Comparison of ENCODE assay signal across 2 cellular contexts in the genomic region with DNA sequence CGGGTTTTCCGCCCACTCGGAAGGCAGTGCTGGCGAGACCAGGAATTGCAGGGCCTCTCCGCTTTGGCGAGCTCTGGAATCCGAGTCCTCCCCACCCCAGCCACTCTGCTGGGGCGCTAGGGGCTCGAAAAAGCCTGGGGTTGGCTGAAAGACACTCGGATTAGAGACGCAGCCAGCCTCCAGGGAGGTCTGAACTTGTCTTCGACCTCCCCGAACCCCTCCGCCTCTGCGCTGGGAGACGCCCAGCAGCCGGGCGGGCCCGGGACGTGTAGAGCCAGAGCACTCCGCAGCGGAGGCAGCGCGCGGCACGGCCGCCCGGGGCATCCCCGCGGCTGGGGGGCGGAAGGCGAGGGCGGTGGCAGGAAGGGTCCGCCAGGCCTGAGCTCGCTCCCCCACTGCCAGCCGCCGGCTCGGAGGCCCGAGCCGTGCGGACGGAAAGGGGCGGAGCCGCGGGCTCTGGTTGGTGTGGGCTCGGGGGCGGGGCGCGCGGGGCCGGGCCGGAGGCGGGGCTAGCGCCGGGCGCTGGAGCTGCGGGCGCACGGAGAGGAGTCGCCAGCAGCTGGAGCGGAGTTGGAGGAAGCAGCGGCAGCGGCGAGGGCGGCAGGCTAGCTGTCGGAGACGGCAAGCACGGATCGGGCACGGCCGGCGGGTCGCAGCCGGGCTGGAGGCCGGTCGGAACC.
TF ChIP-seq lines count a peak whose summit lies in the region.

A gene (plus strand): TSS at position 549 of the 680 bp plus-strand sequence. CDS start 10,920 bp downstream, outside the sequence.

TF ChIP-seq in A549, 52 proteins besides CTCF, POLR2A, EP300 and RAD21:
- TF ChIP-seq, protein P1, sequence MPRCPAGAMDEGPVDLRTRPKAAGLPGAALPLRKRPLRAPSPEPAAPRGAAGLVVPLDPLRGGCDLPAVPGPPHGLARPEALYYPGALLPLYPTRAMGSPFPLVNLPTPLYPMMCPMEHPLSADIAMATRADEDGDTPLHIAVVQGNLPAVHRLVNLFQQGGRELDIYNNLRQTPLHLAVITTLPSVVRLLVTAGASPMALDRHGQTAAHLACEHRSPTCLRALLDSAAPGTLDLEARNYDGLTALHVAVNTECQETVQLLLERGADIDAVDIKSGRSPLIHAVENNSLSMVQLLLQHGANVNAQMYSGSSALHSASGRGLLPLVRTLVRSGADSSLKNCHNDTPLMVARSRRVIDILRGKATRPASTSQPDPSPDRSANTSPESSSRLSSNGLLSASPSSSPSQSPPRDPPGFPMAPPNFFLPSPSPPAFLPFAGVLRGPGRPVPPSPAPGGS (IDR thresholded peaks at IDR 0.05) = peak; percentile 73; the same call in 2 of the 3 replicates
- TF ChIP-seq JUN (IDR thresholded peaks at IDR 0.05) (peak; percentile 44 to 71; a peak in 3 of 5 replicates), PHF8 (IDR thresholded peaks at IDR 0.05; ENCODE audit: borderline replicate concordance, low read depth) (peak; percentile 80), HDAC2 (IDR thresholded peaks at IDR 0.05) (no peak)
- TF ChIP-seq, protein P2, sequence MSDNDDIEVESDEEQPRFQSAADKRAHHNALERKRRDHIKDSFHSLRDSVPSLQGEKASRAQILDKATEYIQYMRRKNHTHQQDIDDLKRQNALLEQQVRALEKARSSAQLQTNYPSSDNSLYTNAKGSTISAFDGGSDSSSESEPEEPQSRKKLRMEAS (IDR thresholded peaks at IDR 0.05) = no peak
- TF ChIP-seq, protein P3, sequence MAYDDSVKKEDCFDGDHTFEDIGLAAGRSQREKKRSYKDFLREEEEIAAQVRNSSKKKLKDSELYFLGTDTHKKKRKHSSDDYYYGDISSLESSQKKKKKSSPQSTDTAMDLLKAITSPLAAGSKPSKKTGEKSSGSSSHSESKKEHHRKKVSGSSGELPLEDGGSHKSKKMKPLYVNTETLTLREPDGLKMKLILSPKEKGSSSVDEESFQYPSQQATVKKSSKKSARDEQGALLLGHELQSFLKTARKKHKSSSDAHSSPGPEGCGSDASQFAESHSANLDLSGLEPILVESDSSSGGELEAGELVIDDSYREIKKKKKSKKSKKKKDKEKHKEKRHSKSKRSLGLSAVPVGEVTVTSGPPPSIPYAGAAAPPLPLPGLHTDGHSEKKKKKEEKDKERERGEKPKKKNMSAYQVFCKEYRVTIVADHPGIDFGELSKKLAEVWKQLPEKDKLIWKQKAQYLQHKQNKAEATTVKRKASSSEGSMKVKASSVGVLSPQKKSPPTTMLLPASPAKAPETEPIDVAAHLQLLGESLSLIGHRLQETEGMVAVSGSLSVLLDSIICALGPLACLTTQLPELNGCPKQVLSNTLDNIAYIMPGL (CRISPR knock-in tag; IDR thresholded peaks at IDR 0.05; ENCODE audit: borderline replicate concordance) = peak; percentile 64; the same call in 1 of the 2 replicates
- TF ChIP-seq, protein P4, sequence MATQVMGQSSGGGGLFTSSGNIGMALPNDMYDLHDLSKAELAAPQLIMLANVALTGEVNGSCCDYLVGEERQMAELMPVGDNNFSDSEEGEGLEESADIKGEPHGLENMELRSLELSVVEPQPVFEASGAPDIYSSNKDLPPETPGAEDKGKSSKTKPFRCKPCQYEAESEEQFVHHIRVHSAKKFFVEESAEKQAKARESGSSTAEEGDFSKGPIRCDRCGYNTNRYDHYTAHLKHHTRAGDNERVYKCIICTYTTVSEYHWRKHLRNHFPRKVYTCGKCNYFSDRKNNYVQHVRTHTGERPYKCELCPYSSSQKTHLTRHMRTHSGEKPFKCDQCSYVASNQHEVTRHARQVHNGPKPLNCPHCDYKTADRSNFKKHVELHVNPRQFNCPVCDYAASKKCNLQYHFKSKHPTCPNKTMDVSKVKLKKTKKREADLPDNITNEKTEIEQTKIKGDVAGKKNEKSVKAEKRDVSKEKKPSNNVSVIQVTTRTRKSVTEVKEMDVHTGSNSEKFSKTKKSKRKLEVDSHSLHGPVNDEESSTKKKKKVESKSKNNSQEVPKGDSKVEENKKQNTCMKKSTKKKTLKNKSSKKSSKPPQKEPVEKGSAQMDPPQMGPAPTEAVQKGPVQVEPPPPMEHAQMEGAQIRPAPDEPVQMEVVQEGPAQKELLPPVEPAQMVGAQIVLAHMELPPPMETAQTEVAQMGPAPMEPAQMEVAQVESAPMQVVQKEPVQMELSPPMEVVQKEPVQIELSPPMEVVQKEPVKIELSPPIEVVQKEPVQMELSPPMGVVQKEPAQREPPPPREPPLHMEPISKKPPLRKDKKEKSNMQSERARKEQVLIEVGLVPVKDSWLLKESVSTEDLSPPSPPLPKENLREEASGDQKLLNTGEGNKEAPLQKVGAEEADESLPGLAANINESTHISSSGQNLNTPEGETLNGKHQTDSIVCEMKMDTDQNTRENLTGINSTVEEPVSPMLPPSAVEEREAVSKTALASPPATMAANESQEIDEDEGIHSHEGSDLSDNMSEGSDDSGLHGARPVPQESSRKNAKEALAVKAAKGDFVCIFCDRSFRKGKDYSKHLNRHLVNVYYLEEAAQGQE (IDR thresholded peaks at IDR 0.05) = peak; percentile 47; the same call in 1 of the 2 replicates

TF ChIP-seq in GM12878, 131 proteins besides CTCF, POLR2A, EP300 and RAD21 (continued from another document and continues in another):
- TF ChIP-seq, protein P5, sequence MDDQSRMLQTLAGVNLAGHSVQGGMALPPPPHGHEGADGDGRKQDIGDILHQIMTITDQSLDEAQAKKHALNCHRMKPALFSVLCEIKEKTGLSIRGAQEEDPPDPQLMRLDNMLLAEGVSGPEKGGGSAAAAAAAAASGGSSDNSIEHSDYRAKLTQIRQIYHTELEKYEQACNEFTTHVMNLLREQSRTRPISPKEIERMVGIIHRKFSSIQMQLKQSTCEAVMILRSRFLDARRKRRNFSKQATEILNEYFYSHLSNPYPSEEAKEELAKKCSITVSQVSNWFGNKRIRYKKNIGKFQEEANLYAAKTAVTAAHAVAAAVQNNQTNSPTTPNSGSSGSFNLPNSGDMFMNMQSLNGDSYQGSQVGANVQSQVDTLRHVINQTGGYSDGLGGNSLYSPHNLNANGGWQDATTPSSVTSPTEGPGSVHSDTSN (IDR thresholded peaks at IDR 0.05; ENCODE audit: insufficient replicate concordance, low read depth, low read length) = no peak
- TF ChIP-seq ESRRA (IDR thresholded peaks at IDR 0.05; ENCODE audit: low read length) (peak; percentile 46; the same call in 1 of the 2 replicates), MXI1 (IDR thresholded peaks at IDR 0.05; ENCODE audit: low read depth, low read length) (0 out of 2 replicates have a peak, but pooled peaks have one; percentile 42), BACH1 (IDR thresholded peaks at IDR 0.05; ENCODE audit: borderline replicate concordance) (peak; percentile 44; the same call in 1 of the 2 replicates), HDAC2 (IDR thresholded peaks at IDR 0.05) (no peak), NFYA (IDR thresholded peaks at IDR 0.05; ENCODE audit: borderline replicate concordance, low read depth, low read length) (no peak), RFX5 (IDR thresholded peaks at IDR 0.05; ENCODE audit: low read depth, low read length) (no peak), SREBF1 (IDR thresholded peaks at IDR 0.05; ENCODE audit: low read length) (0 out of 2 replicates have a peak, but pooled peaks have one; percentile 4), PML (IDR thresholded peaks at IDR 0.05; ENCODE audit: low read length) (peak; percentile 65; the same call in 1 of the 2 replicates), NRF1 (conservative IDR thresholded peaks at IDR 0.05; ENCODE audit: low read depth, low read length) (no peak), TBL1XR1 (IDR thresholded peaks at IDR 0.05; ENCODE audit: low read depth, low read length) (peak; percentile 19; the same call in 1 of the 2 replicates), SREBF2 (IDR thresholded peaks at IDR 0.05; ENCODE audit: low read length) (no peak), KDM1A (IDR thresholded peaks at IDR 0.05; ENCODE audit: borderline replicate concordance) (no peak), GABPA (IDR thresholded peaks at IDR 0.05; ENCODE audit: low read depth) (no peak), RCOR1 (conservative IDR thresholded peaks at IDR 0.05; ENCODE audit: low read depth, low read length) (0 out of 2 replicates have a peak, but pooled peaks have one; percentile 55), ETV6 (conservative IDR thresholded peaks at IDR 0.05 in 1 of 2, IDR thresholded peaks at IDR 0.05 in 1 of 2; ENCODE audit: borderline replicate concordance in 1 of 2, low read depth in 1 of 2) (peak in 1 of 2 experiments; percentile 62; a peak in 2 of 4 replicates), ZNF384 (IDR thresholded peaks at IDR 0.05; ENCODE audit: borderline replicate concordance, low read depth, low read length) (no peak), HCFC1 (IDR thresholded peaks at IDR 0.05; ENCODE audit: low read length) (no peak), EGR1 (IDR thresholded peaks at IDR 0.05; ENCODE audit: borderline replicate concordance in 1 of 2, low read depth in 2 of 2, low read length in 2 of 2) (peak; percentile 7 to 87), STAT3 (IDR thresholded peaks at IDR 0.05; ENCODE audit: low read depth, low read length) (no peak)
- TF ChIP-seq, protein P6, sequence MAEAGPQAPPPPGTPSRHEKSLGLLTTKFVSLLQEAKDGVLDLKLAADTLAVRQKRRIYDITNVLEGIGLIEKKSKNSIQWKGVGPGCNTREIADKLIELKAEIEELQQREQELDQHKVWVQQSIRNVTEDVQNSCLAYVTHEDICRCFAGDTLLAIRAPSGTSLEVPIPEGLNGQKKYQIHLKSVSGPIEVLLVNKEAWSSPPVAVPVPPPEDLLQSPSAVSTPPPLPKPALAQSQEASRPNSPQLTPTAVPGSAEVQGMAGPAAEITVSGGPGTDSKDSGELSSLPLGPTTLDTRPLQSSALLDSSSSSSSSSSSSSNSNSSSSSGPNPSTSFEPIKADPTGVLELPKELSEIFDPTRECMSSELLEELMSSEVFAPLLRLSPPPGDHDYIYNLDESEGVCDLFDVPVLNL (IDR thresholded peaks at IDR 0.05; ENCODE audit: low read depth, low read length) = no peak; the same call in 1 of the 2 replicates
- TF ChIP-seq, protein P2 (IDR thresholded peaks at IDR 0.05; ENCODE audit: low read depth, low read length) = peak; percentile 47
- TF ChIP-seq, protein P7, sequence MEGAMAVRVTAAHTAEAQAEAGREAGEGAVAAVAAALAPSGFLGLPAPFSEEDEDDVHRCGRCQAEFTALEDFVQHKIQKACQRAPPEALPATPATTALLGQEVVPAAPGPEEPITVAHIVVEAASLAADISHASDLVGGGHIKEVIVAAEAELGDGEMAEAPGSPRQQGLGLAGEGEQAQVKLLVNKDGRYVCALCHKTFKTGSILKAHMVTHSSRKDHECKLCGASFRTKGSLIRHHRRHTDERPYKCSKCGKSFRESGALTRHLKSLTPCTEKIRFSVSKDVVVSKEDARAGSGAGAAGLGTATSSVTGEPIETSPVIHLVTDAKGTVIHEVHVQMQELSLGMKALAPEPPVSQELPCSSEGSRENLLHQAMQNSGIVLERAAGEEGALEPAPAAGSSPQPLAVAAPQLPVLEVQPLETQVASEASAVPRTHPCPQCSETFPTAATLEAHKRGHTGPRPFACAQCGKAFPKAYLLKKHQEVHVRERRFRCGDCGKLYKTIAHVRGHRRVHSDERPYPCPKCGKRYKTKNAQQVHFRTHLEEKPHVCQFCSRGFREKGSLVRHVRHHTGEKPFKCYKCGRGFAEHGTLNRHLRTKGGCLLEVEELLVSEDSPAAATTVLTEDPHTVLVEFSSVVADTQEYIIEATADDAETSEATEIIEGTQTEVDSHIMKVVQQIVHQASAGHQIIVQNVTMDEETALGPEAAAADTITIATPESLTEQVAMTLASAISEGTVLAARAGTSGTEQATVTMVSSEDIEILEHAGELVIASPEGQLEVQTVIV (IDR thresholded peaks at IDR 0.05; ENCODE audit: borderline replicate concordance, partially characterized antibody) = no peak
- TF ChIP-seq, protein P8, sequence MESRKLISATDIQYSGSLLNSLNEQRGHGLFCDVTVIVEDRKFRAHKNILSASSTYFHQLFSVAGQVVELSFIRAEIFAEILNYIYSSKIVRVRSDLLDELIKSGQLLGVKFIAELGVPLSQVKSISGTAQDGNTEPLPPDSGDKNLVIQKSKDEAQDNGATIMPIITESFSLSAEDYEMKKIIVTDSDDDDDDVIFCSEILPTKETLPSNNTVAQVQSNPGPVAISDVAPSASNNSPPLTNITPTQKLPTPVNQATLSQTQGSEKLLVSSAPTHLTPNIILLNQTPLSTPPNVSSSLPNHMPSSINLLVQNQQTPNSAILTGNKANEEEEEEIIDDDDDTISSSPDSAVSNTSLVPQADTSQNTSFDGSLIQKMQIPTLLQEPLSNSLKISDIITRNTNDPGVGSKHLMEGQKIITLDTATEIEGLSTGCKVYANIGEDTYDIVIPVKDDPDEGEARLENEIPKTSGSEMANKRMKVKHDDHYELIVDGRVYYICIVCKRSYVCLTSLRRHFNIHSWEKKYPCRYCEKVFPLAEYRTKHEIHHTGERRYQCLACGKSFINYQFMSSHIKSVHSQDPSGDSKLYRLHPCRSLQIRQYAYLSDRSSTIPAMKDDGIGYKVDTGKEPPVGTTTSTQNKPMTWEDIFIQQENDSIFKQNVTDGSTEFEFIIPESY (IDR thresholded peaks at IDR 0.05) = no peak
- TF ChIP-seq, protein P9, sequence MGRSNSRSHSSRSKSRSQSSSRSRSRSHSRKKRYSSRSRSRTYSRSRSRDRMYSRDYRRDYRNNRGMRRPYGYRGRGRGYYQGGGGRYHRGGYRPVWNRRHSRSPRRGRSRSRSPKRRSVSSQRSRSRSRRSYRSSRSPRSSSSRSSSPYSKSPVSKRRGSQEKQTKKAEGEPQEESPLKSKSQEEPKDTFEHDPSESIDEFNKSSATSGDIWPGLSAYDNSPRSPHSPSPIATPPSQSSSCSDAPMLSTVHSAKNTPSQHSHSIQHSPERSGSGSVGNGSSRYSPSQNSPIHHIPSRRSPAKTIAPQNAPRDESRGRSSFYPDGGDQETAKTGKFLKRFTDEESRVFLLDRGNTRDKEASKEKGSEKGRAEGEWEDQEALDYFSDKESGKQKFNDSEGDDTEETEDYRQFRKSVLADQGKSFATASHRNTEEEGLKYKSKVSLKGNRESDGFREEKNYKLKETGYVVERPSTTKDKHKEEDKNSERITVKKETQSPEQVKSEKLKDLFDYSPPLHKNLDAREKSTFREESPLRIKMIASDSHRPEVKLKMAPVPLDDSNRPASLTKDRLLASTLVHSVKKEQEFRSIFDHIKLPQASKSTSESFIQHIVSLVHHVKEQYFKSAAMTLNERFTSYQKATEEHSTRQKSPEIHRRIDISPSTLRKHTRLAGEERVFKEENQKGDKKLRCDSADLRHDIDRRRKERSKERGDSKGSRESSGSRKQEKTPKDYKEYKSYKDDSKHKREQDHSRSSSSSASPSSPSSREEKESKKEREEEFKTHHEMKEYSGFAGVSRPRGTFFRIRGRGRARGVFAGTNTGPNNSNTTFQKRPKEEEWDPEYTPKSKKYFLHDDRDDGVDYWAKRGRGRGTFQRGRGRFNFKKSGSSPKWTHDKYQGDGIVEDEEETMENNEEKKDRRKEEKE (IDR thresholded peaks at IDR 0.05) = no peak
- TF ChIP-seq, protein P10, sequence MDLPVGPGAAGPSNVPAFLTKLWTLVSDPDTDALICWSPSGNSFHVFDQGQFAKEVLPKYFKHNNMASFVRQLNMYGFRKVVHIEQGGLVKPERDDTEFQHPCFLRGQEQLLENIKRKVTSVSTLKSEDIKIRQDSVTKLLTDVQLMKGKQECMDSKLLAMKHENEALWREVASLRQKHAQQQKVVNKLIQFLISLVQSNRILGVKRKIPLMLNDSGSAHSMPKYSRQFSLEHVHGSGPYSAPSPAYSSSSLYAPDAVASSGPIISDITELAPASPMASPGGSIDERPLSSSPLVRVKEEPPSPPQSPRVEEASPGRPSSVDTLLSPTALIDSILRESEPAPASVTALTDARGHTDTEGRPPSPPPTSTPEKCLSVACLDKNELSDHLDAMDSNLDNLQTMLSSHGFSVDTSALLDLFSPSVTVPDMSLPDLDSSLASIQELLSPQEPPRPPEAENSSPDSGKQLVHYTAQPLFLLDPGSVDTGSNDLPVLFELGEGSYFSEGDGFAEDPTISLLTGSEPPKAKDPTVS (IDR thresholded peaks at IDR 0.05; ENCODE audit: low read depth, low read length) = no peak
